Comparison of ENCODE assay signal across 10 cellular contexts in genomic region chr17:59761385-59762021, GRCh38. TPM values are rescaled to one million over a fixed set of nuclear protein-coding genes. Genes with fewer than 3 reads are reported as not detected.
A peak's percentile ranks its signal among the peaks of the same experiment; 100 is the strongest.
DNase-seq lines count a peak whose midpoint lies in the region; ATAC-seq and TF ChIP-seq lines count a peak whose summit lies in the region.
"Had no signal": no experiment of that assay in that cellular context is flagged by ENCODE, and none has a peak within 500 bp of the region (broad histone marks: within the 10 kb centered on the region; RNA-seq: fewer than 3 reads in every experiment).

No MANE protein-coding gene starts in this region.

- peaks cover 3% of the 10 kb centered on the region for H3K9me3 ChIP-seq in CD4-positive, alpha-beta T cell (ENCODE audit: control insufficient read depth, low read length)
- H3K9me3 ChIP-seq in neural progenitor cell (ENCODE audit: low read depth), result no peaks in the 10 kb centered on the region

- H3K4me1 ChIP-seq in neural progenitor cell, result peaks cover 10% of the 10 kb centered on the region

- no peak overlapping the region for H3K27ac Mint-ChIP-seq in CD4-positive, alpha-beta T cell
- H3K27ac Mint-ChIP-seq in neural progenitor cell, result peak overlapping the region; percentile 74

- no peaks in the 10 kb centered on the region for H3K79me2 ChIP-seq in neural progenitor cell (ENCODE audit: low read depth)

- POLR2A ChIA-PET in CD4-positive, alpha-beta T cell (lab: Charles Lee), result interaction anchor here (1.1 to 1.5 kb wide), 3 partner anchors 76 to 131 kb away, joined by 3 to 5 read pairs (median 4); partner anchors contain the start of genes RPS6KB1 and TUBD1

- H2AFZ ChIP-seq in neural progenitor cell (replicated peaks), result no peak overlapping the region

- H3K36me3 Mint-ChIP-seq in CD4-positive, alpha-beta T cell (ENCODE audit: low read depth), result peaks cover 70% of the 10 kb centered on the region
- peaks cover 19% of the 10 kb centered on the region for H3K36me3 Mint-ChIP-seq in neural progenitor cell

- H3K9me3 Mint-ChIP-seq in CD4-positive, alpha-beta T cell, result no peaks in the 10 kb centered on the region
- peaks cover 7% of the 10 kb centered on the region for H3K9me3 Mint-ChIP-seq in neural progenitor cell

- H3K36me3 ChIP-seq in neural progenitor cell, result no peaks in the 10 kb centered on the region

- H3K4me1 Mint-ChIP-seq in CD4-positive, alpha-beta T cell (ENCODE audit: low read depth), result peaks cover 26% of the 10 kb centered on the region
- peaks cover 15% of the 10 kb centered on the region for H3K4me1 Mint-ChIP-seq in neural progenitor cell

- H4K20me1 ChIP-seq in neural progenitor cell (ENCODE audit: low read depth), result no peaks in the 10 kb centered on the region

- intact Hi-C loops in CD4-positive, alpha-beta T cell (cut with DNase I, micrococcal nuclease), result no loop called here

- H3K4me3 ChIP-seq in coronary artery, result no peak overlapping the region
- no peak overlapping the region for H3K4me3 ChIP-seq in neural progenitor cell

- CTCF ChIA-PET in CD4-positive, alpha-beta T cell (lab: Charles Lee), result interaction anchor here (1.0 kb wide), 1 partner anchor 76 kb away, joined by 3 read pairs; no protein-coding TSS in a partner anchor

- no peak for TF ChIP-seq CTCF in CD4-positive, alpha-beta T cell (IDR thresholded peaks at IDR 0.05)
- TF ChIP-seq CTCF in coronary artery (IDR thresholded peaks at IDR 0.05) (no peak), neural progenitor cell (IDR thresholded peaks at IDR 0.05) (no peak)

- no peaks in the 10 kb centered on the region for H3K27me3 Mint-ChIP-seq in CD4-positive, alpha-beta T cell
- H3K27me3 Mint-ChIP-seq in neural progenitor cell (ENCODE audit: insufficient read depth, low read depth), result no peaks in the 10 kb centered on the region

- peak overlapping the region; percentile 45 for H3K4me2 ChIP-seq in neural progenitor cell

- no peak for ATAC-seq in CD4-positive, alpha-beta T cell (ENCODE audit: poor library complexity)
- no peak for ATAC-seq in GM19397 (IDR thresholded peaks at IDR 0.05; ENCODE audit: unreplicated experiment)

- H3K9ac ChIP-seq in neural progenitor cell, result no peak overlapping the region

- no peaks in the 10 kb centered on the region for H3K27me3 ChIP-seq in CD4-positive, alpha-beta T cell (ENCODE audit: control insufficient read depth, insufficient read depth, low read length)
- no peaks in the 10 kb centered on the region for H3K27me3 ChIP-seq in neural progenitor cell

- no peak overlapping the region for H3K27ac ChIP-seq in CD4-positive, alpha-beta T cell (ENCODE audit: low read depth, low read length)
- H3K27ac ChIP-seq in coronary artery (peak overlapping the region; percentile 1 to 5), neural progenitor cell (peak overlapping the region; percentile 20)

- H3K4me3 Mint-ChIP-seq in CD4-positive, alpha-beta T cell, result peak overlapping the region; percentile 0
- no peak overlapping the region for H3K4me3 Mint-ChIP-seq in neural progenitor cell

- DNase-seq in CD4-positive, alpha-beta T cell, result no peak
- DNase-seq in NCI-H226 (peak; percentile 33), coronary artery (ENCODE audit: low spot score) (no peak), neural progenitor cell (ENCODE audit: low spot score) (peak; percentile 54), ureter (ENCODE audit: low spot score) (no peak), NCI-H1694 (lab: John Stamatoyannopoulos, UW) (no peak), NCI-H1092 (lab: John Stamatoyannopoulos, UW) (no peak)
- DNase-seq: NCI-H524 treated with DMSO at 0.1 percent for 48 hours; stimulated activated CD4-positive, alpha-beta T cell treated with anti-CD3 and anti-CD28 coated beads, Interleukin-4, amount 100 ng/mL, for 4 hours had no signal

- no peaks in the 10 kb centered on the region for H3F3A ChIP-seq in neural progenitor cell (ENCODE audit: low read depth)

RNA-seq across cellular contexts. Expression of gene VMP1, which starts 54.0 kb away (rescaled TPM):
- total RNA-seq in CD4-positive, alpha-beta T cell, result 10 to 100 TPM; 73.6 to 81.1 TPM
- total RNA-seq in neural progenitor cell (ENCODE audit: low replicate concordance) (62.1 and 64.8 TPM in 2 replicates), ureter (335 TPM)

RNA-seq across cellular contexts. Expression of gene PTRH2, which starts 54.3 kb away (rescaled TPM):
- total RNA-seq in CD4-positive, alpha-beta T cell, result 1 to 10 TPM; 6.5 to 7.3 TPM
- total RNA-seq in neural progenitor cell (ENCODE audit: low replicate concordance) (15.3 and 17.6 TPM in 2 replicates), ureter (25.8 TPM)

Comparison
In these comparisons a context has a peak if more than half of its experiments do, and no peak if none do; other contexts are left out.
1. DNase-seq: peak in NCI-H226 (single experiment) and neural progenitor cell (single experiment); none in CD4-positive, alpha-beta T cell (0 of 10), coronary artery (single experiment), ureter (single experiment), NCI-H1694 (single experiment) and NCI-H1092 (single experiment).